In the genomic region with DNA sequence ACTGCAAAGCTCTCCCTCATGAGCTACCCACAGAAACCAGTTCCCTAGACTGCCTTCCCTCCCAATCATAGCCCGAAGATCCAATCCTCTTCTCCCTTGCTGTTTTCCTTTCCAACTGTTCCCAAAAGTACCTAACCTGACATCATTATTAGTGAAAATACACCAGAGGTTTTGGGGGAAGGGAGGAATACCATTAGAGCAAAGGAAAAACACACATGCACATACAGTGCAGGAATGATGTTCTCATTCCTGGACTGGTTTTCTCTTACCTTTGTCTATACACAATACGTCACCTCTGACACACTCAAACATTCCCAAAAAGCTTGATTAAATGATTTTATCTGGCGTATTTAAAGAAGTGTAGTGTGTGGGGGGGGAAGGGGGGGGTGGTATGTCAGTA, we compare ENCODE assay signal across 16 cellular contexts. TPM values are rescaled to one million over a fixed set of nuclear protein-coding genes. Genes with fewer than 3 reads are reported as not detected.
DNase-seq lines count a peak whose midpoint lies in the region; ATAC-seq, FAIRE-seq and TF ChIP-seq lines count a peak whose summit lies in the region.
"Had no signal": no experiment of that assay in that cellular context is flagged by ENCODE, and none has a peak within 500 bp of the region (broad histone marks: within the 10 kb centered on the region; RNA-seq: fewer than 3 reads in every experiment).

No MANE protein-coding gene starts in this region.

- 59% methylated on average over 3 of the region's 3 CpGs for WGBS in right cardiac atrium

- TF ChIP-seq CTCF in VCaP (conservative IDR thresholded peaks at IDR 0.05) (no peak), type B pancreatic cell (conservative IDR thresholded peaks at IDR 0.05) (no peak)

- H3K4me3 ChIP-seq in right cardiac atrium (ENCODE audit: low read length), result no peak overlapping the region
- H3K4me3 ChIP-seq: esophagus muscularis mucosa had no signal

- H3K27me3 ChIP-seq in right cardiac atrium (ENCODE audit: control insufficient read depth, insufficient read depth), result no peaks in the 10 kb centered on the region
- H3K27me3 ChIP-seq: esophagus muscularis mucosa had no signal

- H3K9me3 ChIP-seq in right cardiac atrium (ENCODE audit: control insufficient read depth, low read length), result no peaks in the 10 kb centered on the region
- H3K9me3 ChIP-seq: Caco-2, esophagus muscularis mucosa had no signal

- no peaks in the 10 kb centered on the region for H3K9me3 Mint-ChIP-seq in stimulated activated naive CD8-positive, alpha-beta T cell treated with anti-CD3 and anti-CD28 coated beads, Interleukin-15, Interleukin-2, amounts not matched to agents 100 ng/mL and 50 ng/mL, for 24 hours
- H3K9me3 Mint-ChIP-seq in type B pancreatic cell, result no peaks in the 10 kb centered on the region

- H3K27me3 Mint-ChIP-seq in stimulated activated naive CD8-positive, alpha-beta T cell treated with anti-CD3 and anti-CD28 coated beads, Interleukin-15, Interleukin-2, amounts not matched to agents 100 ng/mL and 50 ng/mL, for 24 hours, result no peaks in the 10 kb centered on the region
- H3K27me3 Mint-ChIP-seq in type B pancreatic cell, result no peaks in the 10 kb centered on the region

- H3K4me1 Mint-ChIP-seq in stimulated activated naive CD8-positive, alpha-beta T cell treated with anti-CD3 and anti-CD28 coated beads, Interleukin-15, Interleukin-2, amounts not matched to agents 100 ng/mL and 50 ng/mL, for 24 hours (ENCODE audit: low read depth), result peaks cover 54% of the 10 kb centered on the region
- H3K4me1 Mint-ChIP-seq in type B pancreatic cell (ENCODE audit: unreplicated experiment), result peaks cover 17% of the 10 kb centered on the region

- H3K27ac ChIP-seq in VCaP, result peak overlapping the region; percentile 41
- peak overlapping the region; percentile 36 for H3K27ac ChIP-seq in right cardiac atrium (ENCODE audit: low read length)
- H3K27ac ChIP-seq: esophagus muscularis mucosa, KMS-11 had no signal

- peak overlapping the region; percentile 51 for H3K27ac Mint-ChIP-seq in stimulated activated naive CD8-positive, alpha-beta T cell treated with anti-CD3 and anti-CD28 coated beads, Interleukin-15, Interleukin-2, amounts not matched to agents 100 ng/mL and 50 ng/mL, for 24 hours
- H3K27ac Mint-ChIP-seq in type B pancreatic cell, result peak overlapping the region; percentile 70

- intact Hi-C loops in right cardiac atrium (cut with DNase I), result no loop called here

- H3K4me3 Mint-ChIP-seq in stimulated activated naive CD8-positive, alpha-beta T cell treated with anti-CD3 and anti-CD28 coated beads, Interleukin-15, Interleukin-2, amounts not matched to agents 100 ng/mL and 50 ng/mL, for 24 hours, result peak overlapping the region; percentile 71
- peak overlapping the region; percentile 42 for H3K4me3 Mint-ChIP-seq in type B pancreatic cell

- H3K36me3 Mint-ChIP-seq in stimulated activated naive CD8-positive, alpha-beta T cell treated with anti-CD3 and anti-CD28 coated beads, Interleukin-15, Interleukin-2, amounts not matched to agents 100 ng/mL and 50 ng/mL, for 24 hours (ENCODE audit: low read depth), result no peaks in the 10 kb centered on the region
- H3K36me3 Mint-ChIP-seq in type B pancreatic cell, result no peaks in the 10 kb centered on the region

- FAIRE-seq in HTR-8/SVneo (lab: Jason Lieb, UNC), result no peak
- FAIRE-seq: bronchial epithelial cell had no signal

- ATAC-seq in stimulated activated naive CD8-positive, alpha-beta T cell treated with anti-CD3 and anti-CD28 coated beads, Interleukin-15, Interleukin-2, amounts not matched to agents 100 U/mL and 50 U/mL, for 24 hours, result no peak
- ATAC-seq in right cardiac atrium, result peak in 1 of 2 donors; percentile 22
- ATAC-seq in activated CD4-positive, CD25-positive, alpha-beta regulatory T cell treated with anti-CD3 and anti-CD28 coated beads, Interleukin-2, amount 50 U/mL, for 24 hours, result no peak

- H3K4me1 ChIP-seq in right cardiac atrium (ENCODE audit: control insufficient read depth, insufficient read depth, low read length), result peaks cover 2% of the 10 kb centered on the region
- H3K4me1 ChIP-seq: Caco-2 had no signal

- DNase-seq in stimulated activated naive CD8-positive, alpha-beta T cell treated with anti-CD3 and anti-CD28 coated beads, Interleukin-15, Interleukin-2, amounts not matched to agents 100 U/mL and 50 U/mL, for 24 hours, result no peak
- DNase-seq in right cardiac atrium (no peak), type B pancreatic cell (ENCODE audit: extremely low spot score, unreplicated experiment) (no peak), HTR-8/SVneo (ENCODE audit: insufficient read length, low spot score) (no peak), hypothalamus (lab: John Stamatoyannopoulos, UW) (no peak)
- DNase-seq: activated CD4-positive, alpha-beta T cell treated with anti-CD3 and anti-CD28 coated beads for 1 hour; Caco-2; NCI-H1092 treated with DMSO at 0.1 percent for 48 hours; NCI-H524 treated with DMSO at 0.1 percent for 48 hours; SIG-M5 had no signal

RNA-seq across cellular contexts. Expression of gene IKZF2, which starts 46.2 kb away (rescaled TPM):
- 1 to 10 TPM; 5.8 to 8.1 (median 6.9) TPM for total RNA-seq in right cardiac atrium
- polyA plus RNA-seq in right cardiac atrium, result 1.0 TPM
- total RNA-seq in type B pancreatic cell (ENCODE audit: low replicate concordance), result 57.0 and 153 TPM in 2 replicates
